In genomic region chr1:161622054-161622453, GRCh38 we compare ENCODE assay signal across 10 cellular contexts. TPM values are rescaled to one million over a fixed set of nuclear protein-coding genes. Genes with fewer than 3 reads are reported as not detected.
DNase-seq lines count a peak whose midpoint lies in the region; ATAC-seq, FAIRE-seq and TF ChIP-seq lines count a peak whose summit lies in the region.
"Not testable (repeated sequence)": the region's sequence is repeated elsewhere in the genome, so short reads cannot be mapped to it uniquely, and the experiment has no call there.
"Had no signal": no experiment of that assay in that cellular context is flagged by ENCODE, and none has a peak within 500 bp of the region (broad histone marks: within the 10 kb centered on the region; RNA-seq: fewer than 3 reads in every experiment).

No MANE protein-coding gene starts in this region.

- not testable (repeated sequence) for H4K20me1 ChIP-seq in neural progenitor cell (ENCODE audit: low read depth)

- H3K27me3 Mint-ChIP-seq in T-helper 1 cell treated with Interleukin-12 subunit alpha and Interleukin-12 subunit beta and Interleukin-4 antibody, amounts not matched to agents 30 μg/mL and 1 μg/mL, for 36 hours (ENCODE audit: low read depth): peaks cover 10% of the 10 kb centered on the region
- H3K27me3 Mint-ChIP-seq in activated naive CD8-positive, alpha-beta T cell: not testable (repeated sequence)
- peaks cover 17% of the 10 kb centered on the region for H3K27me3 Mint-ChIP-seq in neural progenitor cell (ENCODE audit: insufficient read depth, low read depth)

- H3K36me3 ChIP-seq in left ventricle myocardium inferior, neural progenitor cell: not testable (repeated sequence)

- not testable (repeated sequence) for H3K79me2 ChIP-seq in neural progenitor cell (ENCODE audit: low read depth)

- 61% methylated on average over 8 of the region's 8 CpGs for WGBS in A549 (ENCODE audit: missing lambda C conversion rate)

- TF ChIP-seq EP300 in A549 (IDR thresholded peaks at IDR 0.05): not testable (repeated sequence)

- H3K27ac Mint-ChIP-seq in T-helper 1 cell treated with Interleukin-12 subunit alpha and Interleukin-12 subunit beta and Interleukin-4 antibody, amounts not matched to agents 30 μg/mL and 1 μg/mL, for 36 hours: peak overlapping the region; percentile 90
- H3K27ac Mint-ChIP-seq in activated naive CD8-positive, alpha-beta T cell: peak overlapping the region; percentile 84
- not testable (repeated sequence) for H3K27ac Mint-ChIP-seq in neural progenitor cell

- H3K27ac ChIP-seq in A549; left ventricle myocardium inferior (replicated peaks); neural progenitor cell: not testable (repeated sequence)

- peak overlapping the region; percentile 65 for H3K4me2 ChIP-seq in A549
- H3K4me2 ChIP-seq in neural progenitor cell: peak overlapping the region; percentile 78

- in situ Hi-C loops in KBM-7 (cut with MboI; ENCODE audit: low pct_unique_long_range_greater_than_20kb, low sequenced_read_pairs): not testable (repeated sequence)

- H3K36me3 Mint-ChIP-seq in T-helper 1 cell treated with Interleukin-12 subunit alpha and Interleukin-12 subunit beta and Interleukin-4 antibody, amounts not matched to agents 30 μg/mL and 1 μg/mL, for 36 hours (ENCODE audit: low read depth); activated naive CD8-positive, alpha-beta T cell; neural progenitor cell: not testable (repeated sequence)

- H3K27me3 ChIP-seq in left ventricle myocardium inferior (ENCODE audit: low read depth) (peaks cover 21% of the 10 kb centered on the region), neural progenitor cell (peaks cover 43% of the 10 kb centered on the region)

- TF ChIP-seq RAD21 in A549 (conservative IDR thresholded peaks at IDR 0.05 in 1 of 2, IDR thresholded peaks at IDR 0.05 in 1 of 2): not testable (repeated sequence)

- H3K4me1 ChIP-seq in A549, left ventricle myocardium inferior, neural progenitor cell: not testable (repeated sequence)

- not testable (repeated sequence) for TF ChIP-seq CTCF in A549 (IDR thresholded peaks at IDR 0.05); left ventricle myocardium inferior (IDR thresholded peaks at IDR 0.05; ENCODE audit: borderline replicate concordance); neural progenitor cell (IDR thresholded peaks at IDR 0.05)

- intact Hi-C loops in left ventricle myocardium inferior (cut with micrococcal nuclease): not testable (repeated sequence)

- DNase-seq in A549 (ENCODE audit: low read depth in 1 of 2, low spot score in 1 of 2); left ventricle myocardium inferior; neural progenitor cell (ENCODE audit: low spot score): not testable (repeated sequence)
- DNase-seq in KBM-7: peak; percentile 61

- FAIRE-seq in A549 (lab: Jason Lieb, UNC): not testable (repeated sequence)

- TF ChIP-seq POLR2A in A549 (IDR thresholded peaks at IDR 0.05; ENCODE audit: low read length): not testable (repeated sequence)

- not testable (repeated sequence) for H3K9me3 ChIP-seq in A549; left ventricle myocardium inferior (replicated peaks); neural progenitor cell (ENCODE audit: low read depth)

- H3K4me3 ChIP-seq in A549 (peak overlapping the region; percentile 61), left ventricle myocardium inferior (peak overlapping the region; percentile 64), neural progenitor cell (peak overlapping the region; percentile 86)

- peak overlapping the region; percentile 90 for H3K4me3 Mint-ChIP-seq in T-helper 1 cell treated with Interleukin-12 subunit alpha and Interleukin-12 subunit beta and Interleukin-4 antibody, amounts not matched to agents 30 μg/mL and 1 μg/mL, for 36 hours
- peak overlapping the region; percentile 90 for H3K4me3 Mint-ChIP-seq in activated naive CD8-positive, alpha-beta T cell
- peak overlapping the region; percentile 97 for H3K4me3 Mint-ChIP-seq in neural progenitor cell

- POLR2A ChIA-PET in A549 (lab: Yijun Ruan, JAX): not testable (repeated sequence)

- peaks cover 37% of the 10 kb centered on the region for H3K4me1 Mint-ChIP-seq in T-helper 1 cell treated with Interleukin-12 subunit alpha and Interleukin-12 subunit beta and Interleukin-4 antibody, amounts not matched to agents 30 μg/mL and 1 μg/mL, for 36 hours (ENCODE audit: low read depth)
- peaks cover 37% of the 10 kb centered on the region for H3K4me1 Mint-ChIP-seq in activated naive CD8-positive, alpha-beta T cell (ENCODE audit: low read depth)
- not testable (repeated sequence) for H3K4me1 Mint-ChIP-seq in neural progenitor cell

- CTCF ChIA-PET in A549 (lab: Yijun Ruan, JAX): not testable (repeated sequence)

- not testable (repeated sequence) for H3K9ac ChIP-seq in neural progenitor cell

- H3K9me3 Mint-ChIP-seq in T-helper 1 cell treated with Interleukin-12 subunit alpha and Interleukin-12 subunit beta and Interleukin-4 antibody, amounts not matched to agents 30 μg/mL and 1 μg/mL, for 36 hours; activated naive CD8-positive, alpha-beta T cell (ENCODE audit: low read depth): not testable (repeated sequence)
- H3K9me3 Mint-ChIP-seq in neural progenitor cell: peaks cover 13% of the 10 kb centered on the region

- H3F3A ChIP-seq in neural progenitor cell (ENCODE audit: low read depth): not testable (repeated sequence)

- ATAC-seq in A549 (peak; percentile 36 to 44; a peak in 4 of 6 replicates), GM18870 (IDR thresholded peaks at IDR 0.05; ENCODE audit: unreplicated experiment) (peak; percentile 18), HG02610 (IDR thresholded peaks at IDR 0.05; ENCODE audit: unreplicated experiment) (peak; percentile 18)

- H2AFZ ChIP-seq in neural progenitor cell (replicated peaks): peak overlapping the region; percentile 99

RNA-seq across cellular contexts. Expression of gene FCGR3B, which starts 8.9 kb away (rescaled TPM):
- polyA plus RNA-seq in A549 (2011; rRNA removed): not detected in 2 replicates
- polyA plus RNA-seq in A549 (2012; cell fraction: cytosol; rRNA removed): not detected in 2 replicates
- polyA plus RNA-seq in A549 (2012; cell fraction: nucleus; rRNA removed): not detected in 2 replicates
- polyA plus RNA-seq in A549 (2017; fragmentation: RNase III; extraction: RNeasy Plus Mini Kit Qiagen cat#74134 plus additional on column Dnase treatment): not detected in 3 replicates
- not detected in 2 replicates for polyA minus RNA-seq in A549 (2011; rRNA and poly(A)+ RNA removed)
- 1.5 TPM for total RNA-seq in left ventricle myocardium inferior
- not detected in 2 replicates for total RNA-seq in neural progenitor cell (ENCODE audit: low replicate concordance)
- total RNA-seq: renal cortical epithelial cell; T-helper 1 cell treated with Interleukin-12 subunit alpha and Interleukin-12 subunit beta and Interleukin-4 antibody, amounts not matched to agents 30 ng/mL and 1 ng/mL, for 36 hours had no signal

RNA-seq across cellular contexts. Expression of gene FCGR2B, which starts 40.9 kb away (rescaled TPM):
- polyA plus RNA-seq in A549 (2011; rRNA removed) (not detected in 2 replicates), A549 (2017; fragmentation: RNase III; extraction: RNeasy Plus Mini Kit Qiagen cat#74134 plus additional on column Dnase treatment) (not detected in 3 replicates)
- polyA plus RNA-seq in A549 (2012; cell fraction: cytosol; rRNA removed): not detected in 2 replicates
- polyA plus RNA-seq in A549 (2012; cell fraction: nucleus; rRNA removed): not detected in 2 replicates
- not detected in 2 replicates for polyA minus RNA-seq in A549 (2011; rRNA and poly(A)+ RNA removed)
- total RNA-seq in left ventricle myocardium inferior (9.7 TPM), neural progenitor cell (ENCODE audit: low replicate concordance) (0.15 TPM in 1 of 2 replicates, not detected in the other)
- total RNA-seq: renal cortical epithelial cell; T-helper 1 cell treated with Interleukin-12 subunit alpha and Interleukin-12 subunit beta and Interleukin-4 antibody, amounts not matched to agents 30 ng/mL and 1 ng/mL, for 36 hours had no signal
